In the genomic region with DNA sequence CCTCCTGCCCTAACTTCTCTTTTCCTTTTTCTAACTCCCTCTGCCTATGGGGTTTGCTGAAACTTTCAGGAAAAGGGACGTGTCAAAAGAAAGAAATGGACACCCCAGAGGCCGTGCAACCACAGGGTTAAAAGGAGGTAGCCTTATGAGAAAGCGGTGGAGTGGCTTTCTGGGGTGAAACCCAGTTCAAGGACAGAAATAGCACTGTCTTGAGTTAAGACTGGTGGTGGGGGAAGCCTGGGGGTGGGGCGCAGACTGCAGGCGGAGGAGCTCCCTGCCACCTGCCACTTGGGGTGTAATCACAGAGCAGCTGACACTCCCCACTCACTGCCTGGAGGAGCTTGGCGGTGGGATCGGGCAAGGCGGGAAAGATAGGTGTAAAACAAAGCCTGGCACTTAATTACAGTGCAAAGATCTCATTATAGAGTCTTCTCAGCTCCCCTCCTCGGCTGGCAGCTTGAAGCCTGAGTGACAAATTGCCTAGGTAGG, we compare ENCODE assay signal across 1 cellular context.
TF ChIP-seq lines count a peak whose summit lies in the region.

No MANE protein-coding gene starts in this region.

TF ChIP-seq in SK-N-SH, 30 proteins besides CTCF, POLR2A, EP300 and RAD21 (continued from another document):
- TF ChIP-seq MXI1 (IDR thresholded peaks at IDR 0.05; ENCODE audit: low read depth, low read length) (no peak), FOSL2 (IDR thresholded peaks at IDR 0.05; ENCODE audit: borderline replicate concordance, low read depth) (no peak), NRF1 (IDR thresholded peaks at IDR 0.05; ENCODE audit: low read depth, low read length) (no peak), CHD2 (IDR thresholded peaks at IDR 0.05; ENCODE audit: low read length, partially characterized antibody) (no peak), USF2 (IDR thresholded peaks at IDR 0.05; ENCODE audit: borderline replicate concordance, low read depth, low read length) (no peak), REST (IDR thresholded peaks at IDR 0.05; ENCODE audit: low read depth, low read length) (no peak), SMC3 (IDR thresholded peaks at IDR 0.05; ENCODE audit: low read depth, low read length) (no peak)
TF ChIP-seq in SK-N-SH: peak in this region for 0.
